In genomic region chr2:43034242-43034619, GRCh38 we compare ENCODE assay signal across 1 cellular context.
TF ChIP-seq lines count a peak whose summit lies in the region.

No MANE protein-coding gene starts in this region.

TF ChIP-seq in IMR-90, 13 proteins besides CTCF, POLR2A, EP300 and RAD21 (continued from another document):
- TF ChIP-seq, protein P1, sequence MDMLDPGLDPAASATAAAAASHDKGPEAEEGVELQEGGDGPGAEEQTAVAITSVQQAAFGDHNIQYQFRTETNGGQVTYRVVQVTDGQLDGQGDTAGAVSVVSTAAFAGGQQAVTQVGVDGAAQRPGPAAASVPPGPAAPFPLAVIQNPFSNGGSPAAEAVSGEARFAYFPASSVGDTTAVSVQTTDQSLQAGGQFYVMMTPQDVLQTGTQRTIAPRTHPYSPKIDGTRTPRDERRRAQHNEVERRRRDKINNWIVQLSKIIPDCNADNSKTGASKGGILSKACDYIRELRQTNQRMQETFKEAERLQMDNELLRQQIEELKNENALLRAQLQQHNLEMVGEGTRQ (IDR thresholded peaks at IDR 0.05; ENCODE audit: low read depth, low read length), result no peak
- TF ChIP-seq CEBPB (IDR thresholded peaks at IDR 0.05; ENCODE audit: low read depth, low read length) (no peak), RFX5 (IDR thresholded peaks at IDR 0.05; ENCODE audit: low read depth, low read length) (no peak), MAZ (IDR thresholded peaks at IDR 0.05; ENCODE audit: borderline replicate concordance, low read depth, low read length) (no peak), FOS (IDR thresholded peaks at IDR 0.05; ENCODE audit: low read depth, low read length) (no peak), CHD1 (IDR thresholded peaks at IDR 0.05; ENCODE audit: low read depth, low read length) (no peak), BHLHE40 (IDR thresholded peaks at IDR 0.05; ENCODE audit: low read depth, low read length) (no peak), MAFK (IDR thresholded peaks at IDR 0.05; ENCODE audit: low read depth, low read length) (no peak), NFE2L2 (IDR thresholded peaks at IDR 0.05; ENCODE audit: low read depth, low read length) (no peak)
